Comparison of ENCODE assay signal across 13 cellular contexts in the genomic region with DNA sequence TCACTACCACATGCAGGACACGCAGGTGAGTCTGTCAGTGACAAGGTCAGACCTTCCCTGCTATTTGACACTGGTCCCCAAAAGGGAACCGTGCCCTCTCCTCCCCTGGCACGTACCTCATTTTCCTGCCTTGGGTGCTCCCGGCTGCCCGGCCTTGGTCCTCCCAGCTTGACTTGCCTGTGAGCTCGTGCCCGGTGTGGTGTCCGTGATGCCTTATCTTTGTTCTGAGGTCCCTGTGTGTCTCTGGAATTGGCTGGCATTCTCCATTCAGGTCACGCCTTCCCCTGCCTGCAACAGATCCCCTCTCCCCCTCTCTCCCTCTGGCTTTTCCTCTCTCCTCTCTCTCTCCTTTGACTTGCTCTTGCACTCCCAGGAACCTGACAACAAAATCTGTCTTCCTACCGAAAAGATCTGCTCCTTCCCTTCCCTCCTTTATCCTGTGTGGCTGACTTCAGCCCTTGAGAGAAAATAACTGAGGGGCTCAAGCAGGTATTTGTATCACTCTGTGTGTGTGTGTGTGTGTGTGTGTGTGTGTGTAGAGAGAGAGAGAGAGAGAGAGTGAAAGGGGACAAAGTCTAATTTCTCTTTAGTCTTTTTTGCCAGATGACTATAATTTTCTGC. TPM values are rescaled to one million over a fixed set of nuclear protein-coding genes. Genes with fewer than 3 reads are reported as not detected.
A peak's percentile ranks its signal among the peaks of the same experiment; 100 is the strongest.
DNase-seq lines count a peak whose midpoint lies in the region; ATAC-seq, FAIRE-seq and TF ChIP-seq lines count a peak whose summit lies in the region.
"Had no signal": no experiment of that assay in that cellular context is flagged by ENCODE, and none has a peak within 500 bp of the region (broad histone marks: within the 10 kb centered on the region; RNA-seq: fewer than 3 reads in every experiment).

A gene with protein sequence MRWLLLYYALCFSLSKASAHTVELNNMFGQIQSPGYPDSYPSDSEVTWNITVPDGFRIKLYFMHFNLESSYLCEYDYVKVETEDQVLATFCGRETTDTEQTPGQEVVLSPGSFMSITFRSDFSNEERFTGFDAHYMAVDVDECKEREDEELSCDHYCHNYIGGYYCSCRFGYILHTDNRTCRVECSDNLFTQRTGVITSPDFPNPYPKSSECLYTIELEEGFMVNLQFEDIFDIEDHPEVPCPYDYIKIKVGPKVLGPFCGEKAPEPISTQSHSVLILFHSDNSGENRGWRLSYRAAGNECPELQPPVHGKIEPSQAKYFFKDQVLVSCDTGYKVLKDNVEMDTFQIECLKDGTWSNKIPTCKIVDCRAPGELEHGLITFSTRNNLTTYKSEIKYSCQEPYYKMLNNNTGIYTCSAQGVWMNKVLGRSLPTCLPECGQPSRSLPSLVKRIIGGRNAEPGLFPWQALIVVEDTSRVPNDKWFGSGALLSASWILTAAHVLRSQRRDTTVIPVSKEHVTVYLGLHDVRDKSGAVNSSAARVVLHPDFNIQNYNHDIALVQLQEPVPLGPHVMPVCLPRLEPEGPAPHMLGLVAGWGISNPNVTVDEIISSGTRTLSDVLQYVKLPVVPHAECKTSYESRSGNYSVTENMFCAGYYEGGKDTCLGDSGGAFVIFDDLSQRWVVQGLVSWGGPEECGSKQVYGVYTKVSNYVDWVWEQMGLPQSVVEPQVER (minus strand): TSS at position 226 of the 621 bp plus-strand sequence. CDS start 105 bp downstream, at position 121.

- intact Hi-C loops in HepG2 (cut with micrococcal nuclease; ENCODE audit: unreplicated experiment): loop anchor here (5.0 kb wide), 1 partner anchor 69 kb away; no protein-coding TSS in a partner anchor

- H4K20me1 ChIP-seq in HepG2 (ENCODE audit: insufficient read depth, low read length): no peaks in the 10 kb centered on the region

- H3K27ac ChIP-seq in HEK293 (ENCODE audit: extremely low read depth, low read depth, low read length) (no peak within 1 kb of the TSS), ectodermal cell (ENCODE audit: insufficient read depth, low read depth, low read length, poor library complexity, severe bottlenecking) (no peak within 1 kb of the TSS), HepG2 (ENCODE audit: extremely low read length, insufficient read depth, low read length) (peak within 1 kb of the TSS; percentile 70), skeletal muscle tissue (ENCODE audit: low read depth, low read length) (peak within 1 kb of the TSS; percentile 57)

- H2AFZ ChIP-seq in HepG2 (ENCODE audit: low read length): peak within 1 kb of the TSS; percentile 42

- peak within 1 kb of the TSS; percentile 74 for H3K4me2 ChIP-seq in HepG2 (ENCODE audit: low read depth, low read length)

- 0 out of 4 replicates have a peak, but pooled peaks of 1 of the 2 experiments have one; percentile 4 for TF ChIP-seq EP300 in HepG2 (IDR thresholded peaks at IDR 0.05; ENCODE audit: low read depth in 2 of 2, low read length in 2 of 2)
- TF ChIP-seq EP300 in HepG2 (CRISPR knock-in tag; IDR thresholded peaks at IDR 0.05; ENCODE audit: borderline replicate concordance): no peak

- TF ChIP-seq POLR2A in HepG2 (IDR thresholded peaks at IDR 0.05; ENCODE audit: insufficient read depth in 1 of 2, low read depth in 2 of 2, low read length in 2 of 2): peak; percentile 34 to 48; a peak in 2 of 4 replicates

- no peak for TF ChIP-seq RAD21 in HepG2 (CRISPR knock-in tag; IDR thresholded peaks at IDR 0.05)

- H3K4me1 ChIP-seq in HEK293 (ENCODE audit: control insufficient read depth, insufficient read depth, low read length): no peaks in the 10 kb centered on the region
- peaks cover 6% of the 10 kb centered on the region for H3K4me1 ChIP-seq in ectodermal cell (ENCODE audit: control insufficient read depth, insufficient read depth, low read length)
- H3K4me1 ChIP-seq in HepG2 (ENCODE audit: insufficient read depth, low read length): peaks cover 28% of the 10 kb centered on the region
- peaks cover 17 to 55% (median 43%) of the 10 kb centered on the region in 3 donors for H3K4me1 ChIP-seq in skeletal muscle tissue (ENCODE audit: control insufficient read depth in 3 of 3, insufficient read depth in 3 of 3, low read length in 3 of 3)

- in situ Hi-C loops in HepG2 (cut with HindIII; ENCODE audit: extremely low pct_ligation_motif_present, low pct_unique_long_range_greater_than_20kb): loop anchor here (5.0 kb wide), 1 partner anchor 64 kb away; no protein-coding TSS in a partner anchor

- CTCF ChIA-PET in HEK293 (lab: Yijun Ruan, JAX) (interaction anchor here (0.5 to 0.6 kb wide), 2 partner anchors 325 to 509 kb away, joined by 3 read pairs; no protein-coding TSS in a partner anchor), HepG2 (lab: Yijun Ruan, JAX; ENCODE audit: low intra/inter-chr PET ratio, low total read pairs) (no interaction called here)

- H3K9ac ChIP-seq in HepG2 (ENCODE audit: insufficient read depth, low read depth, low read length) (peak within 1 kb of the TSS; percentile 52), skeletal muscle tissue (ENCODE audit: low read depth in 1 of 3, low read length in 3 of 3) (peak within 1 kb of the TSS; percentile 33 to 71 (median 63))

- H3K9me3 ChIP-seq in HEK293 (ENCODE audit: control insufficient read depth, insufficient read depth, low read depth, low read length) (no peaks in the 10 kb centered on the region), ectodermal cell (ENCODE audit: control insufficient read depth, low read length) (no peaks in the 10 kb centered on the region), HepG2 (ENCODE audit: low read length) (no peaks in the 10 kb centered on the region), skeletal muscle tissue (ENCODE audit: control insufficient read depth in 3 of 3, low read length in 3 of 3) (no peaks in the 10 kb centered on the region)

- no TSS peak for BruUV-seq in HepG2 (replicated peaks; lab: Mats Ljungman, UMichigan)

- DNase-seq in HepG2 (ENCODE audit: low spot score): peak; percentile 12
- no peak for DNase-seq in NCI-H524 treated with DMSO at 0.1 percent for 48 hours (lab: John Stamatoyannopoulos, UW)
- DNase-seq: activated naive CD8-positive, alpha-beta T cell treated with anti-CD3 and anti-CD28 coated beads, Interleukin-2, amount 50 U/mL, for 24 hours; naive thymus-derived CD8-positive, alpha-beta T cell; NCI-H1092 treated with DMSO at 0.1 percent for 48 hours had no signal

- peak; percentile 82 for ATAC-seq in HepG2
- no peak for ATAC-seq in HG02798 (IDR thresholded peaks at IDR 0.05; ENCODE audit: poor library complexity, unreplicated experiment)
- ATAC-seq in GM18498 (IDR thresholded peaks at IDR 0.05; ENCODE audit: unreplicated experiment): no peak
- no peak for ATAC-seq in GM19452 (IDR thresholded peaks at IDR 0.05; ENCODE audit: unreplicated experiment)
- ATAC-seq: activated naive CD8-positive, alpha-beta T cell treated with anti-CD3 and anti-CD28 coated beads, Interleukin-2, amount 50 U/mL, for 24 hours; HCT116; naive thymus-derived CD8-positive, alpha-beta T cell had no signal

- no peaks in the 10 kb centered on the region for H3K27me3 ChIP-seq in ectodermal cell (ENCODE audit: control insufficient read depth, insufficient read depth, low read length, poor library complexity, severe bottlenecking)
- peaks cover 2 to 7% of the 10 kb centered on the region in 2 experiments; a peak in 3 of 5 replicates for H3K27me3 ChIP-seq in HepG2 (ENCODE audit: control insufficient read depth in 1 of 2, insufficient read depth in 2 of 2, low read length in 2 of 2)
- H3K27me3 ChIP-seq in skeletal muscle tissue (ENCODE audit: control insufficient read depth in 3 of 3, insufficient read depth in 3 of 3, low read length in 3 of 3): no peaks in the 10 kb centered on the region

- H3K36me3 ChIP-seq in HEK293 (ENCODE audit: control insufficient read depth in 2 of 2, insufficient read depth in 1 of 2, low read length in 2 of 2) (no peaks in the 10 kb centered on the region), ectodermal cell (ENCODE audit: control insufficient read depth, insufficient read depth, low read length) (no peaks in the 10 kb centered on the region), HepG2 (replicated peaks in 1 of 2; ENCODE audit: control insufficient read depth in 1 of 2, insufficient read depth in 2 of 2, low read length in 2 of 2) (no peaks in the 10 kb centered on the region), skeletal muscle tissue (ENCODE audit: control insufficient read depth in 3 of 3, insufficient read depth in 3 of 3, low read length in 3 of 3) (no peaks in the 10 kb centered on the region)

- POLR2A ChIA-PET in HEK293 (lab: Yijun Ruan, JAX) (no interaction called here), HepG2 (lab: Yijun Ruan, JAX) (interaction anchor here (0.8 to 1.2 kb wide), 2 partner anchors 15 to 69 kb away, joined by 4 to 6 read pairs; no protein-coding TSS in a partner anchor)

- H3K79me2 ChIP-seq in HepG2 (ENCODE audit: insufficient read depth, low read length): no peaks in the 10 kb centered on the region

- no peak for FAIRE-seq in HepG2 (lab: Jason Lieb, UNC)
- FAIRE-seq: G401.6 had no signal

- TF ChIP-seq CTCF in HEK293 (tag by site-specific recombination; IDR thresholded peaks at IDR 0.05) (no peak), HepG2 (CRISPR knock-in tag; IDR thresholded peaks at IDR 0.05) (no peak)

- 3 to 4% methylated on average over 10 of the region's 10 CpGs for WGBS in ectodermal cell, 2 experiments
- WGBS in HepG2 (ENCODE audit: low lambda C conversion rate): 4% methylated on average over 9 of the region's 10 CpGs

- H3K4me3 ChIP-seq in HEK293 (ENCODE audit: low read depth, low read length): no peak within 1 kb of the TSS
- peak within 1 kb of the TSS; percentile 30 for H3K4me3 ChIP-seq in ectodermal cell (ENCODE audit: insufficient read depth, low read depth, low read length)
- H3K4me3 ChIP-seq in HepG2 (replicated peaks in 1 of 3; ENCODE audit: insufficient read depth in 1 of 3, low read depth in 2 of 3, low read length in 3 of 3): peak within 1 kb of the TSS; percentile 10 to 66 (median 25); a peak in 5 of 6 replicates
- H3K4me3 ChIP-seq in skeletal muscle tissue (ENCODE audit: low read length in 3 of 3): peak within 1 kb of the TSS; percentile 51 to 75 (median 70)

RNA-seq across cellular contexts. Expression of the gene that starts here (rescaled TPM):
- 1.5 TPM for polyA plus RNA-seq in ectodermal cell (2013, experiment 1 of 4)
- 0.82 TPM for polyA plus RNA-seq in ectodermal cell (2013, experiment 2 of 4)
- polyA plus RNA-seq in ectodermal cell (2013, experiment 3 of 4): 2.6 TPM
- 1.1 TPM for polyA plus RNA-seq in ectodermal cell (2013, experiment 4 of 4)
- total RNA-seq in HepG2 (2016; rRNA removed; fragmentation: Illumina TruSeq; extraction: Trizol) (9.3 and 10.8 TPM in 2 replicates), skeletal muscle tissue (5.7 TPM)
- total RNA-seq in HepG2 (2016; cell fraction: cytosol; rRNA removed; fragmentation: Illumina TruSeq; extraction: Trizol; ENCODE audit: low read depth): 1.7 and 3.3 TPM in 2 replicates
- total RNA-seq in HepG2 (2016; cell fraction: insoluble cytoplasmic fraction; rRNA removed; fragmentation: Illumina TruSeq; extraction: Trizol): 9.1 and 10.4 TPM in 2 replicates
- 6.3 and 6.5 TPM in 2 replicates for total RNA-seq in HepG2 (2016; cell fraction: membrane; rRNA removed; fragmentation: Illumina TruSeq; extraction: Trizol)
- 12.0 and 12.7 TPM in 2 replicates for total RNA-seq in HepG2 (2016; cell fraction: nucleus; rRNA removed; fragmentation: Illumina TruSeq; extraction: Trizol)
- 56.0 and 101 TPM in 2 replicates for polyA plus RNA-seq in HepG2 (2011; rRNA removed)
- 57.2 and 89.8 TPM in 2 replicates for polyA plus RNA-seq in HepG2 (2011; cell fraction: cytosol; rRNA removed)
- polyA plus RNA-seq in HepG2 (2011; cell fraction: nucleus; rRNA removed): 40.9 and 70.4 TPM in 2 replicates
- polyA plus RNA-seq in HepG2 (2012): 68.4 and 103 TPM in 2 replicates
- polyA plus RNA-seq in HepG2 (2016; cell fraction: cytosol; fragmentation: Illumina TruSeq; extraction: Trizol; ENCODE audit: low read depth): 2.1 and 3.3 TPM in 2 replicates
- polyA plus RNA-seq in HepG2 (2016; cell fraction: insoluble cytoplasmic fraction; fragmentation: Illumina TruSeq; extraction: Trizol; ENCODE audit: low read depth): 6.9 and 8.4 TPM in 2 replicates
- 3.7 and 3.9 TPM in 2 replicates for polyA plus RNA-seq in HepG2 (2016; cell fraction: membrane; fragmentation: Illumina TruSeq; extraction: Trizol; ENCODE audit: low read depth)
- polyA plus RNA-seq in HepG2 (2016; cell fraction: nucleus; fragmentation: Illumina TruSeq; extraction: Trizol; ENCODE audit: insufficient read depth, low read depth): 8.7 and 10.5 TPM in 2 replicates
- polyA minus RNA-seq in HepG2 (2011; rRNA and poly(A)+ RNA removed; ENCODE audit: low replicate concordance): 15.9 and 150 TPM in 2 replicates
- 35.9 and 59.8 TPM in 2 replicates for polyA minus RNA-seq in HepG2 (2011; cell fraction: cytosol; rRNA and poly(A)+ RNA removed)
- 42.6 and 75.7 TPM in 2 replicates for polyA minus RNA-seq in HepG2 (2011; cell fraction: nucleus; rRNA and poly(A)+ RNA removed)
- total RNA-seq: naive thymus-derived CD8-positive, alpha-beta T cell had no signal
- polyA plus RNA-seq: naive thymus-derived CD8-positive, alpha-beta T cell had no signal

Comparison
In these comparisons a context has a peak if more than half of its experiments do, and no peak if none do; other contexts are left out.
1. H3K27ac ChIP-seq: peak in HepG2 (single experiment) and skeletal muscle tissue (single experiment); none in HEK293 (single experiment) and ectodermal cell (single experiment).